In genomic region chr6:33787336-33787953, GRCh38 we compare ENCODE assay signal across 9 cellular contexts. TPM values are rescaled to one million over a fixed set of nuclear protein-coding genes. Genes with fewer than 3 reads are reported as not detected.
DNase-seq lines count a peak whose midpoint lies in the region; ATAC-seq and TF ChIP-seq lines count a peak whose summit lies in the region.
"Had no signal": no experiment of that assay in that cellular context is flagged by ENCODE, and none has a peak within 500 bp of the region (broad histone marks: within the 10 kb centered on the region; RNA-seq: fewer than 3 reads in every experiment).

No MANE protein-coding gene starts in this region.

- H4K20me1 ChIP-seq in IMR-90 (ENCODE audit: insufficient read depth, low read length) (peaks cover 30% of the 10 kb centered on the region), mammary epithelial cell (ENCODE audit: insufficient read depth, low read length) (no peaks in the 10 kb centered on the region)

- H3K4me1 ChIP-seq in IMR-90 (ENCODE audit: control insufficient read depth, insufficient read depth, low read length), result peaks cover 13% of the 10 kb centered on the region
- peaks cover 25% of the 10 kb centered on the region for H3K4me1 ChIP-seq in mammary epithelial cell (ENCODE audit: insufficient read depth, low read length)
- peaks cover 19 to 24% of the 10 kb centered on the region in 2 donors for H3K4me1 ChIP-seq in mucosa of rectum (ENCODE audit: control insufficient read depth in 2 of 2, insufficient read depth in 2 of 2, low read length in 2 of 2)

- in situ Hi-C loops in IMR-90 (cut with MboI; ENCODE audit: low sequenced_read_pairs) (no loop called here), mammary epithelial cell (cut with MboI; ENCODE audit: low sequenced_read_pairs in 2 of 2) (no loop called here)

- H2AK9ac ChIP-seq in IMR-90 (replicated peaks; ENCODE audit: low read depth, low read length, poor library complexity), result peak overlapping the region; percentile 90

- H3K4ac ChIP-seq in IMR-90 (ENCODE audit: low read depth, low read length), result peak overlapping the region; percentile 84

- POLR2A ChIA-PET in IMR-90 (lab: Charles Lee; ENCODE audit: unreplicated experiment), result interaction anchor here (0.6 kb wide), 1 partner anchor 16 kb away, joined by 3 read pairs; no protein-coding TSS in a partner anchor

- peak overlapping the region; percentile 18; the same call in 1 of the 3 replicates for H2BK15ac ChIP-seq in IMR-90 (ENCODE audit: low read depth, low read length)

- DNase-seq in AG08395 (ENCODE audit: low spot score) (peak; percentile 61), IMR-90 (peak; percentile 41), mammary epithelial cell (no peak), NCI-H1930 (lab: John Stamatoyannopoulos, UW) (no peak), CD1c-positive myeloid dendritic cell (ENCODE audit: extremely low spot score) (no peak)
- no peak for DNase-seq in stimulated activated naive CD4-positive, alpha-beta T cell (lab: John Stamatoyannopoulos, UW)

- dilution Hi-C loops in IMR-90 (cut with HindIII; ENCODE audit: low sequenced_read_pairs, unreplicated experiment) (no loop called here), mammary epithelial cell (cut with HindIII; ENCODE audit: low sequenced_read_pairs) (no loop called here)

- H2BK20ac ChIP-seq in IMR-90 (ENCODE audit: low read depth, low read length), result no peak overlapping the region; the same call in 1 of the 2 replicates

- H3K27me3 ChIP-seq in IMR-90 (ENCODE audit: control insufficient read depth, insufficient read depth, low read length), result no peaks in the 10 kb centered on the region
- no peaks in the 10 kb centered on the region for H3K27me3 ChIP-seq in mammary epithelial cell (ENCODE audit: insufficient read depth, low read length)
- H3K27me3 ChIP-seq in mucosa of rectum (ENCODE audit: control insufficient read depth in 2 of 2, insufficient read depth in 2 of 2, low read length in 2 of 2), result no peaks in the 10 kb centered on the region

- peak overlapping the region; percentile 77 for H3K4me3 ChIP-seq in IMR-90 (ENCODE audit: insufficient read depth, low read depth, low read length)
- peak overlapping the region; percentile 71 to 79 (median 76) for H3K4me3 ChIP-seq in mammary epithelial cell (replicated peaks in 1 of 3; ENCODE audit: insufficient read depth in 1 of 3, low read depth in 2 of 3, low read length in 3 of 3)
- peak overlapping the region; percentile 80 to 83 for H3K4me3 ChIP-seq in mucosa of rectum (ENCODE audit: low read length in 2 of 2)

- H3K79me1 ChIP-seq in IMR-90 (ENCODE audit: low read depth in 1 of 2, low read length in 2 of 2), result peaks cover 39 to 64% of the 10 kb centered on the region in 2 experiments

- H3K23ac ChIP-seq in IMR-90 (ENCODE audit: low read depth, low read length), result peak overlapping the region; percentile 65

- peak overlapping the region; percentile 70; the same call in 1 of the 2 replicates for H4K5ac ChIP-seq in IMR-90 (ENCODE audit: low read depth, low read length)

- intact Hi-C loops in IMR-90 (cut with micrococcal nuclease) (loop anchor here (5.0 kb wide), 1 partner anchor 240 kb away; no protein-coding TSS in a partner anchor), mammary epithelial cell (cut with micrococcal nuclease) (loop anchor here (5.0 kb wide), 1 partner anchor 345 kb away; no protein-coding TSS in a partner anchor)

- H3K36me3 ChIP-seq in IMR-90 (ENCODE audit: control insufficient read depth, insufficient read depth, low read length), result peaks cover 28% of the 10 kb centered on the region
- peaks cover 9% of the 10 kb centered on the region for H3K36me3 ChIP-seq in mammary epithelial cell (ENCODE audit: insufficient read depth, low read length)
- H3K36me3 ChIP-seq in mucosa of rectum (ENCODE audit: control insufficient read depth in 2 of 2, insufficient read depth in 2 of 2, low read length in 2 of 2), result peaks cover 28 to 35% of the 10 kb centered on the region in 2 donors

- ATAC-seq in IMR-90 (ENCODE audit: low read depth), result no peak
- no peak for ATAC-seq in GM18517 (IDR thresholded peaks at IDR 0.05; ENCODE audit: unreplicated experiment)

- peak overlapping the region; percentile 48 to 78; a peak in 3 of 4 replicates for H4K8ac ChIP-seq in IMR-90 (ENCODE audit: low read depth in 2 of 2, low read length in 2 of 2)

- H3K18ac ChIP-seq in IMR-90 (ENCODE audit: low read depth, low read length), result peak overlapping the region; percentile 61

- H4K91ac ChIP-seq in IMR-90 (ENCODE audit: insufficient read depth, low read depth, low read length), result peak overlapping the region; percentile 62

- CTCF ChIA-PET in IMR-90 (lab: Yijun Ruan, JAX) (interaction anchor here (1.5 to 1.6 kb wide), 2 partner anchors 9 to 16 kb away, joined by 4 to 8 read pairs; no protein-coding TSS in a partner anchor), mammary epithelial cell (lab: Charles Lee; ENCODE audit: low non-redundant PET) (no interaction called here)

- H3K56ac ChIP-seq in IMR-90 (ENCODE audit: extremely low read depth, insufficient read depth, low read length), result peak overlapping the region; percentile 71

- TSS peak; percentile 44 for BruUV-seq in IMR-90 (replicated peaks; lab: Mats Ljungman, UMichigan)
- TSS peak; percentile 41 for BruUV-seq in mammary epithelial cell (replicated peaks; lab: Mats Ljungman, UMichigan)

- H2BK5ac ChIP-seq in IMR-90 (ENCODE audit: low read depth, low read length, poor library complexity, severe bottlenecking), result peak overlapping the region; percentile 86

- H3K27ac ChIP-seq in IMR-90 (ENCODE audit: insufficient read depth, low read length) (peak overlapping the region; percentile 88), mammary epithelial cell (ENCODE audit: insufficient read depth, low read depth, low read length) (peak overlapping the region; percentile 73), mucosa of rectum (ENCODE audit: low read depth in 2 of 2, low read length in 2 of 2) (peak overlapping the region; percentile 92 to 96)

- TF ChIP-seq POLR2A in IMR-90 (IDR thresholded peaks at IDR 0.05; ENCODE audit: low read depth, low read length), result no peak

- no peak for TF ChIP-seq RAD21 in IMR-90 (IDR thresholded peaks at IDR 0.05; ENCODE audit: low read length)

- peak overlapping the region; percentile 84 for H3K14ac ChIP-seq in IMR-90 (replicated peaks; ENCODE audit: low read depth, low read length)

- H3K9me3 ChIP-seq in IMR-90 (ENCODE audit: control insufficient read depth, insufficient read depth, low read length), result no peaks in the 10 kb centered on the region
- H3K9me3 ChIP-seq in mammary epithelial cell (replicated peaks; ENCODE audit: insufficient read depth, low read length), result no peaks in the 10 kb centered on the region
- H3K9me3 ChIP-seq in mucosa of rectum (ENCODE audit: control insufficient read depth in 2 of 2, low read length in 2 of 2), result no peaks in the 10 kb centered on the region
- H3K9me3 ChIP-seq: mucosa of descending colon had no signal

- peak overlapping the region; percentile 89 for H3K4me2 ChIP-seq in IMR-90 (ENCODE audit: low read depth, low read length)
- H3K4me2 ChIP-seq in mammary epithelial cell (ENCODE audit: insufficient read depth, low read depth, low read length), result peak overlapping the region; percentile 95

- H3K79me2 ChIP-seq in mammary epithelial cell (ENCODE audit: insufficient read depth, low read length), result peaks cover 46% of the 10 kb centered on the region

- peak overlapping the region; percentile 86 for H2AFZ ChIP-seq in IMR-90 (replicated peaks; ENCODE audit: low read length, poor library complexity)
- peak overlapping the region; percentile 82 for H2AFZ ChIP-seq in mammary epithelial cell (ENCODE audit: low read depth, low read length)

- peak overlapping the region; percentile 45 for H2BK120ac ChIP-seq in IMR-90 (ENCODE audit: low read depth, low read length)

- H3K9ac ChIP-seq in IMR-90 (ENCODE audit: low read depth, low read length) (peak overlapping the region; percentile 92), mammary epithelial cell (ENCODE audit: insufficient read depth, low read length) (peak overlapping the region; percentile 83), mucosa of rectum (ENCODE audit: low read depth in 1 of 2, low read length in 2 of 2) (peak overlapping the region; percentile 90 to 91)

- peak overlapping the region; percentile 76 for H2AK5ac ChIP-seq in IMR-90 (ENCODE audit: low read depth, low read length)

- peaks cover 19% of the 10 kb centered on the region for H3K9me1 ChIP-seq in IMR-90 (ENCODE audit: insufficient read depth, low read length)

- TF ChIP-seq CTCF in IMR-90 (conservative IDR thresholded peaks at IDR 0.05; ENCODE audit: low read depth, low read length) (no peak), mammary epithelial cell (conservative IDR thresholded peaks at IDR 0.05 in 1 of 2, IDR thresholded peaks at IDR 0.05 in 1 of 2; ENCODE audit: extremely low read depth in 1 of 2, insufficient read depth in 1 of 2, low read depth in 1 of 2, low read length in 2 of 2) (no peak)

- 80% methylated on average over 2 of the region's 7 CpGs; no CpG with 5 or more reads in 1 of the 2 experiments for WGBS in IMR-90 (ENCODE audit: extremely low coverage in 2 of 2, insufficient read length in 1 of 2), 2 experiments
- 32% methylated on average over 7 of the region's 7 CpGs for WGBS in mammary epithelial cell (ENCODE audit: low coverage, missing lambda C conversion rate)

RNA-seq across cellular contexts. Expression of gene LEMD2, which starts 1.5 kb away (rescaled TPM):
- total RNA-seq in IMR-90 (2012; rRNA removed), result 24.4 and 26.5 TPM in 2 replicates
- 37.8 and 43.6 TPM in 2 replicates for polyA plus RNA-seq in IMR-90 (2012; rRNA removed)
- 30.9 and 55.6 TPM in 2 replicates for polyA plus RNA-seq in IMR-90 (2012; cell fraction: cytosol; rRNA removed)
- 98.1 and 109 TPM in 2 replicates for polyA plus RNA-seq in IMR-90 (2012; cell fraction: nucleus; rRNA removed; ENCODE audit: low replicate concordance)
- 10 to 100 TPM; 47.5 to 63.2 TPM for total RNA-seq in mammary epithelial cell
- polyA plus RNA-seq in mammary epithelial cell, result 30.8 TPM
- polyA minus RNA-seq in mammary epithelial cell, result 119 TPM

RNA-seq across cellular contexts. Expression of gene MLN, which starts 16.4 kb away (rescaled TPM):
- total RNA-seq in IMR-90 (2012; rRNA removed), result not detected in 2 replicates
- polyA plus RNA-seq in IMR-90 (2012; rRNA removed), result not detected in 2 replicates
- polyA plus RNA-seq in IMR-90 (2012; cell fraction: cytosol; rRNA removed), result not detected in 2 replicates
- not detected in 2 replicates for polyA plus RNA-seq in IMR-90 (2012; cell fraction: nucleus; rRNA removed; ENCODE audit: low replicate concordance)
- total RNA-seq in mammary epithelial cell, result not detected
- polyA plus RNA-seq in mammary epithelial cell, result not detected
- not detected for polyA minus RNA-seq in mammary epithelial cell
- total RNA-seq: mucosa of descending colon had no signal

RNA-seq across cellular contexts. Expression of gene IP6K3, which starts 40.7 kb away (rescaled TPM):
- total RNA-seq in IMR-90 (2012; rRNA removed) (0.18 and 0.28 TPM in 2 replicates), mammary epithelial cell (under 1 TPM in 1 of 2 donors, not detected in 1; 0.33 TPM)
- polyA plus RNA-seq in IMR-90 (2012; rRNA removed) (0.51 and 0.52 TPM in 2 replicates), mammary epithelial cell (not detected)
- 0.22 and 0.62 TPM in 2 replicates for polyA plus RNA-seq in IMR-90 (2012; cell fraction: cytosol; rRNA removed)
- 0.39 and 0.49 TPM in 2 replicates for polyA plus RNA-seq in IMR-90 (2012; cell fraction: nucleus; rRNA removed; ENCODE audit: low replicate concordance)
- not detected for polyA minus RNA-seq in mammary epithelial cell

Comparison
In these comparisons a context has a peak if more than half of its experiments do, and no peak if none do; other contexts are left out.
1. DNase-seq: peak in AG08395 (single experiment) and IMR-90 (single experiment); none in mammary epithelial cell (single experiment), NCI-H1930 (0 of 2), stimulated activated naive CD4-positive, alpha-beta T cell (0 of 6) and CD1c-positive myeloid dendritic cell (single experiment).
2. Peak in every context shown above with its lines, with median percentiles within 50 percentile points of each other: H3K27ac ChIP-seq, H3K4me3 ChIP-seq and H3K9ac ChIP-seq.